Comparison of ENCODE assay signal across 21 cellular contexts in genomic region chr22:39087098-39087497, GRCh38. TPM values are rescaled to one million over a fixed set of nuclear protein-coding genes. Genes with fewer than 3 reads are reported as not detected.
A peak's percentile ranks its signal among the peaks of the same experiment; 100 is the strongest.
DNase-seq lines count a peak whose midpoint lies in the region; ATAC-seq lines count a peak whose summit lies in the region.
"Had no signal": no experiment of that assay in that cellular context is flagged by ENCODE, and none has a peak within 500 bp of the region (broad histone marks: within the 10 kb centered on the region; RNA-seq: fewer than 3 reads in every experiment).

No MANE protein-coding gene starts in this region.

- CTCF ChIA-PET in activated CD8-positive, alpha-beta memory T cell treated with anti-CD3 and anti-CD28 coated beads, Interleukin-2, amount 10 ng/mL, durations not matched to agents 7 days and 5 days (lab: Charles Lee), result interaction anchor here (1.6 kb wide), 1 partner anchor 11 kb away, joined by 4 read pairs; no protein-coding TSS in a partner anchor
- CTCF ChIA-PET in T-cell (lab: Charles Lee), result no interaction called here

- ATAC-seq in activated CD8-positive, alpha-beta memory T cell treated with anti-CD3 and anti-CD28 coated beads, Interleukin-2, amount 10 ng/mL, durations not matched to agents 7 days and 5 days, result no peak
- ATAC-seq in T-cell (replicated peaks in 1 of 4), result no peak
- ATAC-seq in effector memory CD8-positive, alpha-beta T cell (replicated peaks), result no peak
- ATAC-seq in stimulated activated effector memory CD8-positive, alpha-beta T cell treated with anti-CD3 and anti-CD28 coated beads, Interleukin-12 subunit alpha, Interleukin-12 subunit beta, amount 100 ng/mL, for 72 hours, result no peak

- no peak overlapping the region for H3K4me3 Mint-ChIP-seq in activated CD8-positive, alpha-beta memory T cell treated with anti-CD3 and anti-CD28 coated beads, Interleukin-2, amount 10 ng/mL, durations not matched to agents 7 days and 5 days
- no peak overlapping the region for H3K4me3 Mint-ChIP-seq in T-cell
- peak overlapping the region; percentile 25 to 41 for H3K4me3 Mint-ChIP-seq in effector memory CD8-positive, alpha-beta T cell
- peak overlapping the region; percentile 78 for H3K4me3 Mint-ChIP-seq in stimulated activated effector memory CD8-positive, alpha-beta T cell treated with anti-CD3 and anti-CD28 coated beads, Interleukin-12 subunit alpha, Interleukin-12 subunit beta, amount 100 ng/mL, for 72 hours

- H3K27me3 Mint-ChIP-seq in activated CD8-positive, alpha-beta memory T cell treated with anti-CD3 and anti-CD28 coated beads, Interleukin-2, amount 10 ng/mL, durations not matched to agents 7 days and 5 days, result no peaks in the 10 kb centered on the region
- H3K27me3 Mint-ChIP-seq in T-cell, result no peaks in the 10 kb centered on the region
- no peaks in the 10 kb centered on the region for H3K27me3 Mint-ChIP-seq in effector memory CD8-positive, alpha-beta T cell

- H3K4me1 Mint-ChIP-seq in activated CD8-positive, alpha-beta memory T cell treated with anti-CD3 and anti-CD28 coated beads, Interleukin-2, amount 10 ng/mL, durations not matched to agents 7 days and 5 days, result peaks cover 91% of the 10 kb centered on the region
- H3K4me1 Mint-ChIP-seq in T-cell, result peaks cover 59 to 81% (median 65%) of the 10 kb centered on the region in 3 donors
- H3K4me1 Mint-ChIP-seq in effector memory CD8-positive, alpha-beta T cell (ENCODE audit: low read depth in 2 of 2), result peaks cover 74 to 87% of the 10 kb centered on the region in 2 donors
- peaks cover 86% of the 10 kb centered on the region for H3K4me1 Mint-ChIP-seq in stimulated activated effector memory CD8-positive, alpha-beta T cell treated with anti-CD3 and anti-CD28 coated beads, Interleukin-12 subunit alpha, Interleukin-12 subunit beta, amount 100 ng/mL, for 72 hours

- H3K9me3 Mint-ChIP-seq in activated CD8-positive, alpha-beta memory T cell treated with anti-CD3 and anti-CD28 coated beads, Interleukin-2, amount 10 ng/mL, durations not matched to agents 7 days and 5 days (ENCODE audit: low read depth), result no peaks in the 10 kb centered on the region
- H3K9me3 Mint-ChIP-seq in T-cell, result no peaks in the 10 kb centered on the region
- H3K9me3 Mint-ChIP-seq in effector memory CD8-positive, alpha-beta T cell, result no peaks in the 10 kb centered on the region
- H3K9me3 Mint-ChIP-seq in stimulated activated effector memory CD8-positive, alpha-beta T cell treated with anti-CD3 and anti-CD28 coated beads, Interleukin-12 subunit alpha, Interleukin-12 subunit beta, amount 100 ng/mL, for 72 hours, result no peaks in the 10 kb centered on the region

- DNase-seq in activated CD8-positive, alpha-beta memory T cell treated with anti-CD3 and anti-CD28 coated beads, Interleukin-2, amount 10 ng/mL, durations not matched to agents 7 days and 5 days, result no peak
- no peak for DNase-seq in activated CD8-positive, alpha-beta memory T cell treated with anti-CD3 and anti-CD28 coated beads, Interleukin-2, amount 50 U/mL, for 4 hours
- DNase-seq in T-cell (no peak), LoVo (ENCODE audit: low spot score) (no peak), OCI-M2 (lab: John Stamatoyannopoulos, UW; ENCODE audit: unreplicated experiment) (no peak), NCI-H2107 treated with DMSO at 0.1 percent for 48 hours (lab: John Stamatoyannopoulos, UW; ENCODE audit: unreplicated experiment) (no peak)
- DNase-seq in effector memory CD8-positive, alpha-beta T cell, result no peak
- no peak for DNase-seq in stimulated activated effector memory CD8-positive, alpha-beta T cell treated with anti-CD3 and anti-CD28 coated beads, Interleukin-12 subunit alpha, Interleukin-12 subunit beta, amount 100 ng/mL, for 72 hours (ENCODE audit: low spot score in 2 of 2)
- DNase-seq: ACHN; activated effector memory CD4-positive, alpha-beta T cell treated with Interleukin-2 at 50 U/mL for 16 hours; cortex of kidney; GOT3; IMR-90; kidney; NCI-H2081; stimulated activated CD4-positive, alpha-beta T cell treated with anti-CD3 and anti-CD28 coated beads, Interleukin-12 subunit alpha, Interleukin-12 subunit beta, amount 100 ng/mL, for 4 hours; upper lobe of left lung had no signal

- peak overlapping the region; percentile 76 for H3K27ac Mint-ChIP-seq in activated CD8-positive, alpha-beta memory T cell treated with anti-CD3 and anti-CD28 coated beads, Interleukin-2, amount 10 ng/mL, durations not matched to agents 7 days and 5 days
- H3K27ac Mint-ChIP-seq in T-cell, result peak overlapping the region; percentile 71 to 98
- H3K27ac Mint-ChIP-seq in effector memory CD8-positive, alpha-beta T cell, result peak overlapping the region; percentile 96 to 99
- peak overlapping the region; percentile 97 for H3K27ac Mint-ChIP-seq in stimulated activated effector memory CD8-positive, alpha-beta T cell treated with anti-CD3 and anti-CD28 coated beads, Interleukin-12 subunit alpha, Interleukin-12 subunit beta, amount 100 ng/mL, for 72 hours

- H3K36me3 Mint-ChIP-seq in activated CD8-positive, alpha-beta memory T cell treated with anti-CD3 and anti-CD28 coated beads, Interleukin-2, amount 10 ng/mL, durations not matched to agents 7 days and 5 days, result peaks cover 27% of the 10 kb centered on the region
- peaks cover 21% of the 10 kb centered on the region for H3K36me3 Mint-ChIP-seq in T-cell
- H3K36me3 Mint-ChIP-seq in effector memory CD8-positive, alpha-beta T cell (ENCODE audit: insufficient read depth), result peaks cover 74% of the 10 kb centered on the region
- peaks cover 89% of the 10 kb centered on the region for H3K36me3 Mint-ChIP-seq in stimulated activated effector memory CD8-positive, alpha-beta T cell treated with anti-CD3 and anti-CD28 coated beads, Interleukin-12 subunit alpha, Interleukin-12 subunit beta, amount 100 ng/mL, for 72 hours

- POLR2A ChIA-PET in T-cell (lab: Charles Lee), result no interaction called here

RNA-seq across cellular contexts. Expression of gene APOBEC3H, which starts 9.9 kb away (rescaled TPM):
- 100 to 1,000 TPM in 1 of 2 experiments, 10 to 100 TPM in 1; 67.0 to 137 TPM for total RNA-seq in activated CD8-positive, alpha-beta memory T cell treated with anti-CD3 and anti-CD28 coated beads, Interleukin-2, amount 10 ng/mL, durations not matched to agents 7 days and 5 days
- 1 to 10 TPM; 1.1 to 6.9 (median 6.1) TPM for total RNA-seq in T-cell
- total RNA-seq: lung, M059J, NCI-H460, osteoblast had no signal

RNA-seq across cellular contexts. Expression of gene APOBEC3G, which starts 10.0 kb away (rescaled TPM):
- 100 to 1,000 TPM; 146 to 196 TPM for total RNA-seq in activated CD8-positive, alpha-beta memory T cell treated with anti-CD3 and anti-CD28 coated beads, Interleukin-2, amount 10 ng/mL, durations not matched to agents 7 days and 5 days
- 10 to 100 TPM; 29.7 to 71.3 (median 62.7) TPM for total RNA-seq in T-cell

RNA-seq across cellular contexts. Expression of gene APOBEC3F, which starts 46.4 kb away (rescaled TPM):
- 10 to 100 TPM; 39.8 to 58.0 TPM for total RNA-seq in activated CD8-positive, alpha-beta memory T cell treated with anti-CD3 and anti-CD28 coated beads, Interleukin-2, amount 10 ng/mL, durations not matched to agents 7 days and 5 days
- 10 to 100 TPM; 14.3 to 29.1 (median 18.5) TPM for total RNA-seq in T-cell

Comparison
In these comparisons a context has a peak if more than half of its experiments do, and no peak if none do; other contexts are left out.
1. H3K4me3 Mint-ChIP-seq: peak in effector memory CD8-positive, alpha-beta T cell (2 of 2) and stimulated activated effector memory CD8-positive, alpha-beta T cell treated with anti-CD3 and anti-CD28 coated beads, Interleukin-12 subunit alpha, Interleukin-12 subunit beta, amount 100 ng/mL, for 72 hours (single experiment); none in activated CD8-positive, alpha-beta memory T cell treated with anti-CD3 and anti-CD28 coated beads, Interleukin-2, amount 10 ng/mL, durations not matched to agents 7 days and 5 days (single experiment) and T-cell (0 of 3).
2. RNA of gene APOBEC3H, which starts 9.9 kb away (total RNA-seq): 67.0 to 137 TPM in activated CD8-positive, alpha-beta memory T cell treated with anti-CD3 and anti-CD28 coated beads, Interleukin-2, amount 10 ng/mL, durations not matched to agents 7 days and 5 days; 1.1 to 6.9 TPM in T-cell; every median in the first group is over 4 times any median in the second.
3. Peak in every context shown above with its lines, with median percentiles within 50 percentile points of each other: H3K27ac Mint-ChIP-seq.